8 cellular contexts compared by ENCODE assay signal in genomic region chr20:31569163-31570020, GRCh38. TPM values are rescaled to one million over a fixed set of nuclear protein-coding genes. Genes with fewer than 3 reads are reported as not detected.
DNase-seq lines count a peak whose midpoint lies in the region; ATAC-seq and TF ChIP-seq lines count a peak whose summit lies in the region.

No MANE protein-coding gene starts in this region.

- peaks cover 63% of the 10 kb centered on the region for H3K4me1 Mint-ChIP-seq in activated T-cell treated with anti-CD3 and anti-CD28 coated beads, Interleukin-2, amount 50 U/mL, for 72 hours (ENCODE audit: low read depth)
- peaks cover 63% of the 10 kb centered on the region for H3K4me1 Mint-ChIP-seq in type B pancreatic cell (ENCODE audit: unreplicated experiment)

- DNase-seq in AG04450 (ENCODE audit: low read depth, low spot score): no peak
- peak; percentile 71 for DNase-seq in OCI-M1 (lab: John Stamatoyannopoulos, UW)
- peak; percentile 71 to 77 for DNase-seq in activated T-cell treated with anti-CD3 and anti-CD28 coated beads, Interleukin-2, amount 50 U/mL, for 72 hours
- DNase-seq in fibroblast of mammary gland (ENCODE audit: low read depth): peak; percentile 59
- DNase-seq in omental fat pad (ENCODE audit: low spot score): peak; percentile 70
- peak; percentile 86 for DNase-seq in type B pancreatic cell (ENCODE audit: extremely low spot score, unreplicated experiment)

- ATAC-seq in GM21619 (IDR thresholded peaks at IDR 0.05; ENCODE audit: unreplicated experiment) (peak; percentile 25), omental fat pad (ENCODE audit: low FRiP score) (peak; percentile 52), HG03469 (IDR thresholded peaks at IDR 0.05; ENCODE audit: unreplicated experiment) (no peak)
- peak; percentile 27 for ATAC-seq in activated T-cell treated with anti-CD3 and anti-CD28 coated beads, Interleukin-2, amount 50 U/mL, for 72 hours (replicated peaks in 1 of 2)

- peaks cover 1 to 3% of the 10 kb centered on the region in 2 donors for H3K36me3 Mint-ChIP-seq in activated T-cell treated with anti-CD3 and anti-CD28 coated beads, Interleukin-2, amount 50 U/mL, for 72 hours (ENCODE audit: insufficient read depth in 2 of 2)
- H3K36me3 Mint-ChIP-seq in type B pancreatic cell: peaks cover 14% of the 10 kb centered on the region

- H3K27ac ChIP-seq in AG04450 (ENCODE audit: low read depth, low read length): peak overlapping the region; percentile 39

- H3K9me3 Mint-ChIP-seq in activated T-cell treated with anti-CD3 and anti-CD28 coated beads, Interleukin-2, amount 50 U/mL, for 72 hours: no peaks in the 10 kb centered on the region
- no peaks in the 10 kb centered on the region for H3K9me3 Mint-ChIP-seq in type B pancreatic cell

- H3K27me3 ChIP-seq in AG04450 (ENCODE audit: control insufficient read depth, insufficient read depth, low read length): no peaks in the 10 kb centered on the region

- no peaks in the 10 kb centered on the region for H3K27me3 Mint-ChIP-seq in activated T-cell treated with anti-CD3 and anti-CD28 coated beads, Interleukin-2, amount 50 U/mL, for 72 hours (ENCODE audit: low read depth)
- H3K27me3 Mint-ChIP-seq in type B pancreatic cell: no peaks in the 10 kb centered on the region

- H3K9me3 ChIP-seq in AG04450 (ENCODE audit: control insufficient read depth, insufficient read depth, low read length): no peaks in the 10 kb centered on the region

- no peak overlapping the region for H3K4me3 Mint-ChIP-seq in activated T-cell treated with anti-CD3 and anti-CD28 coated beads, Interleukin-2, amount 50 U/mL, for 72 hours
- peak overlapping the region; percentile 51 for H3K4me3 Mint-ChIP-seq in type B pancreatic cell

- TF ChIP-seq CTCF in AG04450 (IDR thresholded peaks at IDR 0.05; ENCODE audit: low read depth, low read length) (peak; percentile 89), fibroblast of mammary gland (conservative IDR thresholded peaks at IDR 0.05; ENCODE audit: control insufficient read depth, insufficient read depth, low read depth, low read length) (peak; percentile 78), omental fat pad (IDR thresholded peaks at IDR 0.05) (peak in 1 of 3 donors; percentile 73), type B pancreatic cell (conservative IDR thresholded peaks at IDR 0.05) (peak; percentile 99)

- POLR2A ChIA-PET in AG04450 (lab: Yijun Ruan, JAX): interaction anchor here (0.7 to 5.9 kb wide), 6 partner anchors 9 to 69 kb away, joined by 4 to 42 read pairs (median 6); partner anchors contain the start of gene ID1

- CTCF ChIA-PET in AG04450 (lab: Charles Lee): interaction anchor here (0.8 to 23.4 kb wide), 17 partner anchors 10 to 154 kb away, joined by 3 to 1107 read pairs (median 4); partner anchors contain the start of gene ID1

- H3K27ac Mint-ChIP-seq in activated T-cell treated with anti-CD3 and anti-CD28 coated beads, Interleukin-2, amount 50 U/mL, for 72 hours: no peak overlapping the region
- peak overlapping the region; percentile 95 for H3K27ac Mint-ChIP-seq in type B pancreatic cell

- H3K4me3 ChIP-seq in AG04450 (ENCODE audit: low read depth, low read length): no peak overlapping the region
- no peak overlapping the region for H3K4me3 ChIP-seq in fibroblast of mammary gland (ENCODE audit: control insufficient read depth, low read depth, low read length)

RNA-seq across cellular contexts. Expression of gene ID1, which starts 35.7 kb away (rescaled TPM):
- 7.8 and 11.1 TPM in 2 replicates for polyA plus RNA-seq in AG04450 (2011; rRNA removed)
- 7.1 and 9.5 TPM in 2 replicates for polyA minus RNA-seq in AG04450 (2011; rRNA and poly(A)+ RNA removed)
- 1 to 10 TPM in 1 of 2 donors, under 1 TPM in 1; 0.84 to 2.0 TPM for total RNA-seq in activated T-cell treated with anti-CD3 and anti-CD28 coated beads, Interleukin-2, amount 50 U/mL, for 72 hours
- total RNA-seq in omental fat pad (100 to 1,000 TPM; 437 to 878 (median 612) TPM), type B pancreatic cell (ENCODE audit: low replicate concordance) (472 and 516 TPM in 2 replicates)

RNA-seq across cellular contexts. Expression of gene HM13, which starts 55.1 kb away (rescaled TPM):
- polyA plus RNA-seq in AG04450 (2011; rRNA removed): 167 and 203 TPM in 2 replicates
- polyA minus RNA-seq in AG04450 (2011; rRNA and poly(A)+ RNA removed): 155 and 196 TPM in 2 replicates
- total RNA-seq in activated T-cell treated with anti-CD3 and anti-CD28 coated beads, Interleukin-2, amount 50 U/mL, for 72 hours: 100 to 1,000 TPM; 131 to 146 TPM
- 100 to 1,000 TPM in 1 of 4 donors, 10 to 100 TPM in 3; 59.7 to 113 (median 83.4) TPM for total RNA-seq in omental fat pad
- total RNA-seq in type B pancreatic cell (ENCODE audit: low replicate concordance): 246 and 281 TPM in 2 replicates

Comparison
In these comparisons a context has a peak if more than half of its experiments do, and no peak if none do; other contexts are left out.
1. RNA of gene ID1, which starts 35.7 kb away (total RNA-seq): 437 to 878 TPM in omental fat pad and 472 to 516 TPM in type B pancreatic cell; 0.84 to 2.0 TPM in activated T-cell treated with anti-CD3 and anti-CD28 coated beads, Interleukin-2, amount 50 U/mL, for 72 hours; every median in the first group is over 100 times any median in the second.